In genomic region chr9:128275198-128276007, GRCh38 we compare ENCODE assay signal across 8 cellular contexts. TPM values are rescaled to one million over a fixed set of nuclear protein-coding genes. Genes with fewer than 3 reads are reported as not detected.
DNase-seq lines count a peak whose midpoint lies in the region; ATAC-seq and TF ChIP-seq lines count a peak whose summit lies in the region.

TSS of gene GOLGA2 (minus strand) at chr9:128276007. CDS start at chr9:128275976, 31 bp downstream.

- H2AFZ ChIP-seq in PC-3 (ENCODE audit: low read length): peak within 1 kb of the TSS; percentile 89

- DNase-seq in AG08396 (ENCODE audit: low spot score) (peak; percentile 79), PC-3 (no peak), dedifferentiated amniotic fluid mesenchymal stem cell (ENCODE audit: extremely low spot score) (peak; percentile 63), left lung (no peak), NCI-H1105 (lab: John Stamatoyannopoulos, UW) (no peak)

- H3K9me2 ChIP-seq in PC-3 (replicated peaks; ENCODE audit: low read length): no peaks in the 10 kb centered on the region

- no TSS peak for BruUV-seq in PC-3 (replicated peaks; lab: Mats Ljungman, UMichigan)

- H3K4me3 ChIP-seq in PC-3 (ENCODE audit: low read length) (peak within 1 kb of the TSS; percentile 99), left lung (peak within 1 kb of the TSS; percentile 96 to 97), subcutaneous abdominal adipose tissue (ENCODE audit: low read depth in 1 of 5, low read length in 5 of 5) (peak within 1 kb of the TSS; percentile 85 to 97 (median 88))

- H3K9me3 ChIP-seq in PC-3 (ENCODE audit: low read length) (no peaks in the 10 kb centered on the region), left lung (no peaks in the 10 kb centered on the region), subcutaneous abdominal adipose tissue (ENCODE audit: control insufficient read depth in 5 of 5, low read length in 5 of 5) (no peaks in the 10 kb centered on the region)

- POLR2A ChIA-PET in PC-3 (lab: Charles Lee; ENCODE audit: unreplicated experiment): interaction anchor here (0.5 kb wide), 1 partner anchor 1899 kb away, joined by 6 read pairs; no protein-coding TSS in a partner anchor

- no peaks in the 10 kb centered on the region for H4K20me1 ChIP-seq in PC-3 (ENCODE audit: low read length)

- ATAC-seq in GM18502 (IDR thresholded peaks at IDR 0.05; ENCODE audit: poor library complexity, unreplicated experiment): peak; percentile 51
- peak; percentile 48 for ATAC-seq in HG02840 (IDR thresholded peaks at IDR 0.05; ENCODE audit: low FRiP score, unreplicated experiment)
- peak; percentile 52 for ATAC-seq in PC-3
- peak; percentile 69 for ATAC-seq in left lung

- peaks cover 6% of the 10 kb centered on the region for H3F3A ChIP-seq in PC-3 (ENCODE audit: low read length, unreplicated experiment)

- H3K4me2 ChIP-seq in PC-3 (ENCODE audit: low read length): peak within 1 kb of the TSS; percentile 98

- CTCF ChIA-PET in PC-3 (lab: Charles Lee): interaction anchor here (0.8 kb wide), 1 partner anchor 66 kb away, joined by 5 read pairs; no protein-coding TSS in a partner anchor

- intact Hi-C loops in PC-3 (cut with micrococcal nuclease) (loop anchor here (5.0 kb wide), 1 partner anchor 73 kb away; the partner anchor contains the start of gene DNM1), left lung (cut with DNase I) (no loop called here)

- H3K27ac ChIP-seq in PC-3 (ENCODE audit: low read length) (peak within 1 kb of the TSS; percentile 43), left lung (peak within 1 kb of the TSS; percentile 81 to 86), subcutaneous abdominal adipose tissue (ENCODE audit: low read depth, low read length) (peak within 1 kb of the TSS; percentile 80)

- TF ChIP-seq CTCF in PC-3 (conservative IDR thresholded peaks at IDR 0.05; ENCODE audit: low read depth, low read length): no peak
- TF ChIP-seq CTCF in left lung (IDR thresholded peaks at IDR 0.05): no peak

- peaks cover 41% of the 10 kb centered on the region for H3K79me2 ChIP-seq in PC-3 (ENCODE audit: low read length)

- H3K9ac ChIP-seq in PC-3 (ENCODE audit: low read length) (peak within 1 kb of the TSS; percentile 98), subcutaneous abdominal adipose tissue (ENCODE audit: low read length in 5 of 5) (peak within 1 kb of the TSS; percentile 66 to 92 (median 90))

- H3K4me1 ChIP-seq in PC-3 (ENCODE audit: insufficient read depth, low read length) (peaks cover 29% of the 10 kb centered on the region), left lung (peaks cover 12 to 40% of the 10 kb centered on the region in 2 donors), subcutaneous abdominal adipose tissue (ENCODE audit: control insufficient read depth in 5 of 5, insufficient read depth in 5 of 5, low read length in 5 of 5) (peaks cover 1 to 42% (median 31%) of the 10 kb centered on the region in 5 donors)

- H3K36me3 ChIP-seq in PC-3 (ENCODE audit: low read depth, low read length) (no peaks in the 10 kb centered on the region; the same call in 1 of the 2 replicates), left lung (peaks cover 0 to 31% of the 10 kb centered on the region in 2 donors), subcutaneous abdominal adipose tissue (ENCODE audit: control insufficient read depth in 5 of 5, insufficient read depth in 5 of 5, low read length in 5 of 5) (peaks cover 0 to 25% (median 21%) of the 10 kb centered on the region in 5 donors)

- H3K27me3 ChIP-seq in PC-3 (ENCODE audit: low read length): no peaks in the 10 kb centered on the region
- H3K27me3 ChIP-seq in left lung: no peaks in the 10 kb centered on the region
- H3K27me3 ChIP-seq in subcutaneous abdominal adipose tissue (ENCODE audit: control insufficient read depth in 5 of 5, insufficient read depth in 4 of 5, low read length in 5 of 5): no peaks in the 10 kb centered on the region

RNA-seq across cellular contexts. Expression of gene GOLGA2, which starts in this region (rescaled TPM):
- 60.5 and 86.1 TPM in 2 replicates for total RNA-seq in PC-3 (2014; rRNA removed)
- total RNA-seq in left lung: 100 to 1,000 TPM; 108 to 126 TPM

Comparison
In these comparisons a context has a peak if more than half of its experiments do, and no peak if none do; other contexts are left out.
1. DNase-seq: peak in AG08396 (single experiment) and dedifferentiated amniotic fluid mesenchymal stem cell (single experiment); none in PC-3 (single experiment), left lung (0 of 2) and NCI-H1105 (single experiment).
2. Peak in every context shown above with its lines, with median percentiles within 50 percentile points of each other: ATAC-seq, H3K27ac ChIP-seq and H3K4me3 ChIP-seq.